In the genomic region with DNA sequence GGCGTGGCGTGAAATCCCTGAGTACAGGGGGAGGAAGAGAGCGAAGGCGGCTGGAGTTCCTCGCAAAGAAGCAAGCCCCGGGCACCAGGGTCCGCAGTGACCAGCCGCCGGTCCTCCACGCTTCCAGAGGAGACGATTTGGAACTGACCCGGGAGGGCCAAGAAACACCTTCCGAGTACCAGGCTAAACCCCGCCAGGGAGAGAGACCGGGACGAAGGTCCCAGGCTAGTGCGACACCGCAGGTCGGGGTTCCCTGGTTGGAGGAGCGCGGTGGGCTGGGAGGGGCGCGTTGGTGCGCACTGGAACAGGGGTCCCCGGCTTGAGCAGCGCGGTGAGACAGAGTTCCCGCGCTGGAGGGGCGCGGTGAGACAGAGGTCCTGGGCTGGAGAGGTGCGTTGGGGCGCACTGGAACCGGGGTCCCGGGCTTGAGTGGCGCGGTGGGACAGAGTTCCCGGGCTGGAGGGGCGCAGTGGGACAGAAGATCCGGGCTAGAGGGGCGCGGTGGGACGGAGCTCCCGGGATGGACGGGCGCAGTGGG, we compare ENCODE assay signal across 8 cellular contexts. TPM values are rescaled to one million over a fixed set of nuclear protein-coding genes. Genes with fewer than 3 reads are reported as not detected.
DNase-seq lines count a peak whose midpoint lies in the region; ATAC-seq and TF ChIP-seq lines count a peak whose summit lies in the region.

No MANE protein-coding gene starts in this region.

- peaks cover 44% of the 10 kb centered on the region for H3K4me1 Mint-ChIP-seq in T-helper 17 cell

- H3K27ac ChIP-seq in dorsolateral prefrontal cortex: peak overlapping the region in 53 of 59 donors; percentile 18 to 96 (median 90)
- peak overlapping the region; percentile 90 to 98 (median 95) for H3K27ac ChIP-seq in right lobe of liver
- peak overlapping the region; percentile 62 for H3K27ac ChIP-seq in stomach smooth muscle (ENCODE audit: low read length)

- H3K9me3 ChIP-seq in T-helper 17 cell (ENCODE audit: control insufficient read depth, low read length, poor library complexity, severe bottlenecking) (no peaks in the 10 kb centered on the region), right lobe of liver (no peaks in the 10 kb centered on the region), stomach smooth muscle (ENCODE audit: control insufficient read depth in 2 of 2, low read length in 2 of 2) (no peaks in the 10 kb centered on the region)

- peak; percentile 29 for ATAC-seq in T-helper 17 cell
- ATAC-seq in right lobe of liver: peak; percentile 53 to 70 (median 66)

- no peak for TF ChIP-seq POLR2A in right lobe of liver (IDR thresholded peaks at IDR 0.05)

- peak overlapping the region; percentile 84 to 89 for H3K9ac ChIP-seq in stomach smooth muscle (ENCODE audit: low read length in 2 of 2)

- H3K4me3 ChIP-seq in H7 (ENCODE audit: insufficient read depth, low read depth, low read length) (peak overlapping the region; percentile 97), dorsolateral prefrontal cortex (peak overlapping the region; percentile 51 to 100 (median 95)), right lobe of liver (peak overlapping the region; percentile 76 to 95 (median 83)), stomach smooth muscle (ENCODE audit: low read length in 2 of 2) (peak overlapping the region; percentile 80 to 88)

- intact Hi-C loops in dorsolateral prefrontal cortex (cut with DNase I): loop anchor here in 1 of 2 donors (2.0 to 10.0 kb wide), 2 partner anchors 13 to 641 kb away; partner anchors contain the start of gene CUL3
- intact Hi-C loops in right lobe of liver (cut with DNase I): no loop called here

- peaks cover 6% of the 10 kb centered on the region for H3K36me3 Mint-ChIP-seq in T-helper 17 cell (ENCODE audit: low read depth)

- peaks cover 0 to 13% (median 0%) of the 10 kb centered on the region in 4 donors for H3K4me1 ChIP-seq in right lobe of liver
- H3K4me1 ChIP-seq in stomach smooth muscle (ENCODE audit: control insufficient read depth, insufficient read depth, low read length): peaks cover 18% of the 10 kb centered on the region

- H3K27me3 Mint-ChIP-seq in T-helper 17 cell: no peaks in the 10 kb centered on the region

- no peaks in the 10 kb centered on the region for H3K27me3 ChIP-seq in H7 (ENCODE audit: control insufficient read depth, insufficient read depth, low read length)
- H3K27me3 ChIP-seq in dorsolateral prefrontal cortex: no peaks in the 10 kb centered on the region
- H3K27me3 ChIP-seq in right lobe of liver: no peaks in the 10 kb centered on the region
- no peaks in the 10 kb centered on the region for H3K27me3 ChIP-seq in stomach smooth muscle (ENCODE audit: control insufficient read depth in 1 of 2, insufficient read depth in 2 of 2, low read length in 2 of 2)

- TF ChIP-seq CTCF in dorsolateral prefrontal cortex (IDR thresholded peaks at IDR 0.05 in 54 of 56, conservative IDR thresholded peaks at IDR 0.05 in 2 of 56; ENCODE audit: low read depth in 1 of 56, partially characterized antibody in 56 of 56): peak in 2 of 56 donors; percentile 4
- no peak for TF ChIP-seq CTCF in right lobe of liver (IDR thresholded peaks at IDR 0.05)

- DNase-seq in CD1c-positive myeloid dendritic cell (ENCODE audit: extremely low spot score): peak; percentile 41
- peak; percentile 81 for DNase-seq in H7
- DNase-seq in T-helper 17 cell: peak in 2 of 3 donors; percentile 16 to 20
- peak in 7 of 10 donors; percentile 27 to 57 (median 40) for DNase-seq in dorsolateral prefrontal cortex
- DNase-seq in right lobe of liver: peak; percentile 49 to 74 (median 68)
- DNase-seq in DMS53 (lab: John Stamatoyannopoulos, UW): no peak
- DNase-seq in NCI-H510A (lab: John Stamatoyannopoulos, UW): no peak

- peak overlapping the region; percentile 96 for H3K4me3 Mint-ChIP-seq in T-helper 17 cell

- 3% methylated on average over 37 of the region's 46 CpGs for WGBS in right lobe of liver (ENCODE audit: insufficient coverage, low coverage, low lambda C conversion rate, missing lambda C conversion rate)

- H3K27ac Mint-ChIP-seq in T-helper 17 cell: peak overlapping the region; percentile 85

- H3K36me3 ChIP-seq in H7 (replicated peaks; ENCODE audit: control insufficient read depth, insufficient read depth, low read length) (no peaks in the 10 kb centered on the region), right lobe of liver (no peaks in the 10 kb centered on the region), stomach smooth muscle (ENCODE audit: control insufficient read depth in 2 of 2, insufficient read depth in 2 of 2, low read length in 2 of 2) (no peaks in the 10 kb centered on the region)

RNA-seq across cellular contexts. Expression of gene WDFY1, which starts 0.9 kb away (rescaled TPM):
- total RNA-seq in H7 (2014; rRNA removed; shearing (Covaris generic)): 88.8 and 118 TPM in 2 replicates
- total RNA-seq in T-helper 17 cell: 10 to 100 TPM; 36.9 to 44.8 TPM
- 10 to 100 TPM; 24.8 to 56.2 (median 37.5) TPM for total RNA-seq in dorsolateral prefrontal cortex
- total RNA-seq in right lobe of liver: 10 to 100 TPM; 19.7 to 28.0 (median 21.4) TPM

RNA-seq across cellular contexts. Expression of gene MRPL44, which starts 13.0 kb away (rescaled TPM):
- 80.7 and 88.1 TPM in 2 replicates for total RNA-seq in H7 (2014; rRNA removed; shearing (Covaris generic))
- 10 to 100 TPM; 21.8 to 30.5 TPM for total RNA-seq in T-helper 17 cell
- total RNA-seq in dorsolateral prefrontal cortex: 10 to 100 TPM; 12.3 to 28.1 (median 20.4) TPM
- total RNA-seq in right lobe of liver: 10 to 100 TPM; 20.4 to 38.5 (median 23.5) TPM

Comparison
In these comparisons a context has a peak if more than half of its experiments do, and no peak if none do; other contexts are left out.
1. DNase-seq: peak in CD1c-positive myeloid dendritic cell (single experiment), H7 (single experiment), T-helper 17 cell (2 of 3), dorsolateral prefrontal cortex (7 of 10) and right lobe of liver (3 of 3); none in DMS53 (single experiment) and NCI-H510A (single experiment).
2. Peak in every context shown above with its lines, with median percentiles within 50 percentile points of each other: H3K4me3 ChIP-seq and H3K27ac ChIP-seq.